22 cellular contexts compared by ENCODE assay signal in genomic region chr2:114862234-114862633, GRCh38.
"Had no signal": no experiment of that assay in that cellular context is flagged by ENCODE, and none has a peak within 500 bp of the region (broad histone marks: within the 10 kb centered on the region; RNA-seq: fewer than 3 reads in every experiment).

No MANE protein-coding gene starts in this region.

- ATAC-seq: natural killer cell; psoas muscle; right cardiac atrium; right lobe of liver; stimulated activated effector memory CD8-positive, alpha-beta T cell treated with anti-CD3 and anti-CD28 coated beads, Interleukin-12 subunit alpha, Interleukin-12 subunit beta, amount 100 ng/mL, for 72 hours; stimulated activated naive B cell treated with anti-CD40 and anti-IgM and Interleukin-4, amounts not matched to agents 10 μg/mL and 1 μg/mL and 100 μg/mL, for 72 hours; upper lobe of right lung had no signal

- DNase-seq: natural killer cell; occipital lobe; ovary; posterior cingulate gyrus; psoas muscle; right cardiac atrium; right lobe of liver; sigmoid colon; small intestine; stimulated activated CD4-positive, alpha-beta T cell treated with anti-CD3 and anti-CD28 coated beads, Interleukin-15, amount 100 ng/mL, for 24 hours; stimulated activated CD4-positive, alpha-beta T cell treated with anti-CD3 and anti-CD28 coated beads, Interleukin-2, amount 100 ng/mL, for 24 hours; stimulated activated CD4-positive, alpha-beta T cell treated with anti-CD3 and anti-CD28 coated beads, Interleukin-2, amount 100 ng/mL, for 48 hours; stimulated activated CD4-positive, alpha-beta T cell treated with anti-CD3 and anti-CD28 coated beads, Interleukin-4, amount 100 ng/mL, for 24 hours; stimulated activated naive B cell treated with anti-CD40 and anti-IgM and Interleukin-4, amounts not matched to agents 10 μg/mL and 1 μg/mL and 100 μg/mL, for 72 hours; stimulated activated naive CD4-positive, alpha-beta T cell treated with Interleukin-2 at 50 U/mL for 16 hours; stomach; testis; tibial artery; transverse colon; upper lobe of right lung; uterus had no signal
